ENCODE assay signal across 7 cellular contexts in the genomic region with DNA sequence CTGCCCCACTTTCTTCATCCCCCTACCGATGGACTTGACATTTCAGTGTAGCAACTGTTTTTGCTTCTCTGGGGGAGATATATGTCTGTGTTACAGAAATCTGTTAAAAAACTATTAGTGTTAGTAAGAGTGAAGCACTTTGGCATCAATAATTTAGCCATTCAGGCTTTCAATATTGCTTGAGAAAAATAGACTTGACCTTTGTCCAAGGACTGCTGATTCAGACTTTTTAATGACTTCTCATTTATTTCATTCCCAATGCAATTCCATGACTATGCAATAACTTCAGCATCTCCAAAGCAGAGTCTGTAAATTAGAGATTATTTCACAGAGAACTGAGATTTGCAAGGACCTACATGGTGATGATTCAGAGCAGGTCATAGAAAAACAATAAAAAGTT.
"Had no signal": no experiment of that assay in that cellular context is flagged by ENCODE, and none has a peak within 500 bp of the region (broad histone marks: within the 10 kb centered on the region; RNA-seq: fewer than 3 reads in every experiment).

No MANE protein-coding gene starts in this region.

- H3K4me1 ChIP-seq: HAP-1 had no signal

- H3K36me3 ChIP-seq: HAP-1 had no signal

- H2AFZ ChIP-seq: GM23248 had no signal

- H3K4me3 ChIP-seq: GM23248, HAP-1 had no signal

- DNase-seq: GM23248, GOT3, H7, KBM-7 had no signal

- H3K9me3 ChIP-seq: HAP-1 had no signal

- H3K27ac ChIP-seq: GM23248, KMS-11 had no signal

- ATAC-seq: HCT116 had no signal

- H3K4me2 ChIP-seq: KMS-11 had no signal

- H3K9ac ChIP-seq: GM23248, KMS-11 had no signal
